ENCODE assay signal across 9 cellular contexts in genomic region chr9:37954581-37954981, GRCh38. TPM values are rescaled to one million over a fixed set of nuclear protein-coding genes. Genes with fewer than 3 reads are reported as not detected.
DNase-seq lines count a peak whose midpoint lies in the region; ATAC-seq and TF ChIP-seq lines count a peak whose summit lies in the region.
"Had no signal": no experiment of that assay in that cellular context is flagged by ENCODE, and none has a peak within 500 bp of the region (broad histone marks: within the 10 kb centered on the region; RNA-seq: fewer than 3 reads in every experiment).

No MANE protein-coding gene starts in this region.

- no peaks in the 10 kb centered on the region for H3K27me3 ChIP-seq in psoas muscle (ENCODE audit: insufficient read depth in 3 of 3, low read length in 2 of 3)
- H3K27me3 ChIP-seq: tibial nerve had no signal

- H3K27ac ChIP-seq in psoas muscle: peak overlapping the region; percentile 85
- H3K27ac ChIP-seq: tibial nerve had no signal

- WGBS in psoas muscle, 3 donors: 59 to 68% (median 66%) methylated on average over 3 of the region's 3 CpGs

- TF ChIP-seq CTCF in psoas muscle (IDR thresholded peaks at IDR 0.05): no peak

- no peak for DNase-seq in psoas muscle
- DNase-seq in OCI-M1 (lab: John Stamatoyannopoulos, UW): no peak
- DNase-seq in T-helper 9 cell: no peak
- no peak for DNase-seq in HT-29 (ENCODE audit: low spot score)
- DNase-seq in RKO (ENCODE audit: low spot score): no peak

- ATAC-seq in GM18907 (IDR thresholded peaks at IDR 0.05; ENCODE audit: unreplicated experiment): peak; percentile 34
- peak; percentile 33 for ATAC-seq in GM21737 (IDR thresholded peaks at IDR 0.05; ENCODE audit: unreplicated experiment)
- ATAC-seq in HG03565 (IDR thresholded peaks at IDR 0.05; ENCODE audit: unreplicated experiment): peak; percentile 29
- ATAC-seq in psoas muscle: no peak

- intact Hi-C loops in psoas muscle (cut with DNase I): loop anchor here in 1 of 2 donors (10.0 kb wide), 1 partner anchor 60 kb away; no protein-coding TSS in a partner anchor

- H3K4me1 ChIP-seq in psoas muscle: peaks cover 18% of the 10 kb centered on the region

- H3K4me3 ChIP-seq in psoas muscle: no peak overlapping the region
- H3K4me3 ChIP-seq: tibial nerve had no signal

- H3K9me3 ChIP-seq in psoas muscle: no peaks in the 10 kb centered on the region
- H3K9me3 ChIP-seq: tibial nerve had no signal

- H3K36me3 ChIP-seq in psoas muscle (ENCODE audit: insufficient read depth in 1 of 2, low read depth in 1 of 2): peaks cover 2 to 13% of the 10 kb centered on the region in 2 donors

RNA-seq across cellular contexts. Expression of gene SLC25A51, which starts 50.7 kb away (rescaled TPM):
- total RNA-seq in psoas muscle: 10 to 100 TPM; 16.3 to 25.3 (median 18.4) TPM
- 10 to 100 TPM in 2 of 3 donors, 1 to 10 TPM in 1; 8.4 to 24.0 (median 18.4) TPM for polyA plus RNA-seq in psoas muscle
- total RNA-seq in HT-29 (2014; rRNA removed; shearing (Covaris generic)): 8.5 and 9.9 TPM in 2 replicates

Comparison
In these comparisons a context has a peak if more than half of its experiments do, and no peak if none do; other contexts are left out.
1. ATAC-seq: peak in GM18907 (single experiment), GM21737 (single experiment) and HG03565 (single experiment); none in psoas muscle (0 of 4).